Comparison of ENCODE assay signal across 16 cellular contexts in genomic region chr7:28070311-28071055, GRCh38.
DNase-seq lines count a peak whose midpoint lies in the region; ATAC-seq, FAIRE-seq and TF ChIP-seq lines count a peak whose summit lies in the region.
"Had no signal": no experiment of that assay in that cellular context is flagged by ENCODE, and none has a peak within 500 bp of the region (broad histone marks: within the 10 kb centered on the region; RNA-seq: fewer than 3 reads in every experiment).

No MANE protein-coding gene starts in this region.

- no peaks in the 10 kb centered on the region for H3K9me1 ChIP-seq in K562 (ENCODE audit: control insufficient read depth, insufficient read depth, low read length)

- H3K4me1 ChIP-seq in K562 (replicated peaks in 1 of 2; ENCODE audit: control insufficient read depth in 2 of 2, insufficient read depth in 2 of 2, low read length in 2 of 2), result no peaks in the 10 kb centered on the region
- peaks cover 35% of the 10 kb centered on the region for H3K4me1 ChIP-seq in stomach smooth muscle (ENCODE audit: control insufficient read depth, insufficient read depth, low read length)
- H3K4me1 ChIP-seq: upper lobe of right lung had no signal

- under 1% methylated on average over 9 of the region's 9 CpGs for WGBS in K562 (ENCODE audit: insufficient coverage, low coverage, missing lambda C conversion rate)

- H3K4me3 Mint-ChIP-seq in mesothelial cell of epicardium, result no peak overlapping the region
- H3K4me3 Mint-ChIP-seq: activated naive CD8-positive, alpha-beta T cell; CD4-positive, CD25-positive, alpha-beta regulatory T cell had no signal

- H3K9ac ChIP-seq in K562 (ENCODE audit: insufficient read depth in 1 of 2, low read depth in 2 of 2, low read length in 2 of 2) (no peak overlapping the region), stomach smooth muscle (ENCODE audit: low read length in 2 of 2) (peak overlapping the region; percentile 13 to 22)

- no peaks in the 10 kb centered on the region for H3K36me3 ChIP-seq in K562 (ENCODE audit: control insufficient read depth, insufficient read depth, low read length)
- H3K36me3 ChIP-seq in stomach smooth muscle (ENCODE audit: control insufficient read depth in 2 of 2, insufficient read depth in 2 of 2, low read length in 2 of 2), result no peaks in the 10 kb centered on the region
- H3K36me3 ChIP-seq: neutrophil, upper lobe of right lung had no signal

- no peaks in the 10 kb centered on the region for H3K9me3 Mint-ChIP-seq in mesothelial cell of epicardium
- H3K9me3 Mint-ChIP-seq: CD4-positive, CD25-positive, alpha-beta regulatory T cell had no signal

- ATAC-seq in K562 (no peak), HG03175 (IDR thresholded peaks at IDR 0.05; ENCODE audit: unreplicated experiment) (no peak), GM18519 (IDR thresholded peaks at IDR 0.05; ENCODE audit: low FRiP score, unreplicated experiment) (no peak)
- ATAC-seq: PC-3 had no signal

- peak; percentile 38 for DNase-seq in G401 (ENCODE audit: low spot score)
- DNase-seq in K562 (ENCODE audit: extremely low read depth in 1 of 4, low spot score in 3 of 4), result no peak
- DNase-seq in mesothelial cell of epicardium (ENCODE audit: low spot score in 2 of 2, unreplicated experiment in 2 of 2), result no peak
- no peak for DNase-seq in SHP77 treated with DMSO at 0.1 percent for 48 hours (lab: John Stamatoyannopoulos, UW)
- no peak for DNase-seq in midbrain (lab: John Stamatoyannopoulos, UW)
- DNase-seq: activated CD8-positive, alpha-beta memory T cell treated with anti-CD3 and anti-CD28 coated beads, Interleukin-2, amount 50 U/mL, for 48 hours; CD4-positive, CD25-positive, alpha-beta regulatory T cell; GF-D8; PC-3 had no signal

- CTCF ChIA-PET in K562 (lab: Yijun Ruan, JAX; ENCODE audit: low intra/inter-chr PET ratio), result no interaction called here

- TF ChIP-seq RAD21 in K562 (CRISPR knock-in tag; conservative IDR thresholded peaks at IDR 0.05 in 1 of 2, IDR thresholded peaks at IDR 0.05 in 1 of 2), result no peak

- peak overlapping the region; percentile 95 for H3K27ac Mint-ChIP-seq in mesothelial cell of epicardium
- H3K27ac Mint-ChIP-seq: activated naive CD8-positive, alpha-beta T cell; CD4-positive, CD25-positive, alpha-beta regulatory T cell had no signal

- no peaks in the 10 kb centered on the region for H3K36me3 Mint-ChIP-seq in mesothelial cell of epicardium
- H3K36me3 Mint-ChIP-seq: activated naive CD8-positive, alpha-beta T cell had no signal

- H3K27me3 ChIP-seq in K562 (ENCODE audit: control insufficient read depth in 2 of 2, insufficient read depth in 2 of 2, low read length in 2 of 2), result peaks cover 13 to 36% of the 10 kb centered on the region in 2 experiments
- H3K27me3 ChIP-seq in stomach smooth muscle (ENCODE audit: control insufficient read depth in 1 of 2, insufficient read depth in 2 of 2, low read length in 2 of 2), result no peaks in the 10 kb centered on the region
- H3K27me3 ChIP-seq: neutrophil, upper lobe of right lung had no signal

- intact Hi-C loops in K562 (cut with micrococcal nuclease), result no loop called here

- no peaks in the 10 kb centered on the region for H3K79me2 ChIP-seq in K562 (ENCODE audit: control insufficient read depth, insufficient read depth, low read length)

- POLR2A ChIA-PET in K562 (lab: Yijun Ruan, JAX), result interaction anchor here (1.6 kb wide), 1 partner anchor 15 kb away, joined by 5 read pairs; no protein-coding TSS in a partner anchor

- peaks cover 56% of the 10 kb centered on the region for H3K4me1 Mint-ChIP-seq in mesothelial cell of epicardium

- TF ChIP-seq EP300 in K562 (IDR thresholded peaks at IDR 0.05; ENCODE audit: low read length), result no peak

- no peak for TF ChIP-seq POLR2A in K562 (conservative IDR thresholded peaks at IDR 0.05)

- no peak overlapping the region for H3K4me2 ChIP-seq in K562 (ENCODE audit: insufficient read depth, low read length)

- no peak overlapping the region for H2AFZ ChIP-seq in K562 (ENCODE audit: low read depth, low read length)

- H4K20me1 ChIP-seq in K562 (replicated peaks; ENCODE audit: control insufficient read depth, insufficient read depth, low read length), result no peaks in the 10 kb centered on the region; the same call in 1 of the 2 replicates

- no peak for FAIRE-seq in K562 (lab: Jason Lieb, UNC)
- FAIRE-seq: GM19239 had no signal

- H3K27ac ChIP-seq in K562 (ENCODE audit: extremely low read depth, low read depth, low read length), result no peak overlapping the region
- H3K27ac ChIP-seq in stomach smooth muscle (ENCODE audit: low read length), result peak overlapping the region; percentile 76
- H3K27ac ChIP-seq: neutrophil had no signal

- no TSS peak for BruUV-seq in K562 (replicated peaks; lab: Mats Ljungman, UMichigan)

- in situ Hi-C loops in G401 (cut with HindIII; ENCODE audit: low sequenced_read_pairs) (no loop called here), K562 (cut with MboI) (no loop called here)

- no peaks in the 10 kb centered on the region for H3K27me3 Mint-ChIP-seq in mesothelial cell of epicardium (ENCODE audit: low read depth)
- H3K27me3 Mint-ChIP-seq: activated naive CD8-positive, alpha-beta T cell; CD4-positive, CD25-positive, alpha-beta regulatory T cell had no signal

- H3K9me3 ChIP-seq in K562 (replicated peaks; ENCODE audit: control insufficient read depth, insufficient read depth, low read depth, low read length) (no peaks in the 10 kb centered on the region), stomach smooth muscle (ENCODE audit: control insufficient read depth in 2 of 2, low read length in 2 of 2) (no peaks in the 10 kb centered on the region)
- H3K9me3 ChIP-seq: neutrophil, upper lobe of right lung had no signal

- TF ChIP-seq CTCF in K562 (IDR thresholded peaks at IDR 0.05 in 2 of 3, conservative IDR thresholded peaks at IDR 0.05 in 1 of 3; ENCODE audit: insufficient read depth in 2 of 3, low read depth in 1 of 3, low read length in 3 of 3) (no peak), mesothelial cell of epicardium (IDR thresholded peaks at IDR 0.05; ENCODE audit: unreplicated experiment) (no peak)

- H3K4me3 ChIP-seq in K562 (no peak overlapping the region), stomach smooth muscle (ENCODE audit: low read length in 2 of 2) (peak overlapping the region; percentile 19 to 40)
- H3K4me3 ChIP-seq: upper lobe of right lung had no signal

TF ChIP-seq in K562, 482 proteins besides CTCF, POLR2A, EP300 and RAD21:
- TF ChIP-seq CBX8 (IDR thresholded peaks at IDR 0.05; ENCODE audit: borderline replicate concordance, extremely low read depth, low read depth, low read length, poor library complexity, severe bottlenecking), result peak; percentile 31
- no peak for TF ChIP-seq MTA1 (IDR thresholded peaks at IDR 0.05; ENCODE audit: borderline replicate concordance)
- TF ChIP-seq KAT8 (IDR thresholded peaks at IDR 0.05; ENCODE audit: low read depth), result no peak

Comparison
In these comparisons a context has a peak if more than half of its experiments do, and no peak if none do; other contexts are left out.
1. H3K9ac ChIP-seq: peak in stomach smooth muscle (2 of 2); none in K562 (0 of 2).